In genomic region chr9:36922548-36922947, GRCh38 we compare ENCODE assay signal across 19 cellular contexts.
DNase-seq lines count a peak whose midpoint lies in the region; ATAC-seq, FAIRE-seq and TF ChIP-seq lines count a peak whose summit lies in the region.
"Had no signal": no experiment of that assay in that cellular context is flagged by ENCODE, and none has a peak within 500 bp of the region (broad histone marks: within the 10 kb centered on the region; RNA-seq: fewer than 3 reads in every experiment).

No MANE protein-coding gene starts in this region.

- FAIRE-seq in A549 (lab: Jason Lieb, UNC): no peak

- H3K9me2 ChIP-seq in GM23248 (ENCODE audit: insufficient read depth) (no peaks in the 10 kb centered on the region), OCI-LY7 (ENCODE audit: insufficient read depth, low read length) (no peaks in the 10 kb centered on the region)

- TF ChIP-seq RAD21 in A549 (conservative IDR thresholded peaks at IDR 0.05 in 1 of 2, IDR thresholded peaks at IDR 0.05 in 1 of 2): no peak

- TF ChIP-seq CTCF in A549 (IDR thresholded peaks at IDR 0.05) (no peak), RWPE2 (IDR thresholded peaks at IDR 0.05; ENCODE audit: poor library complexity, severe bottlenecking) (no peak), left ventricle myocardium inferior (IDR thresholded peaks at IDR 0.05; ENCODE audit: borderline replicate concordance) (no peak), progenitor cell of endocrine pancreas (IDR thresholded peaks at IDR 0.05; ENCODE audit: unreplicated experiment) (no peak), OCI-LY7 (conservative IDR thresholded peaks at IDR 0.05; ENCODE audit: low read length) (no peak)

- DNase-seq in A549 (ENCODE audit: low read depth in 1 of 2, low spot score in 1 of 2) (peak; percentile 32 to 63), GM23248 (peak; percentile 5), RWPE2 (ENCODE audit: low spot score) (no peak), islet precursor cell (peak; percentile 70), left ventricle myocardium inferior (no peak), progenitor cell of endocrine pancreas (ENCODE audit: low spot score, unreplicated experiment) (no peak), OCI-LY7 (ENCODE audit: low spot score) (no peak)
- DNase-seq: activated naive CD4-positive, alpha-beta T cell treated with anti-CD3 and anti-CD28 coated beads for 36 hours; AML-193; HFFc6; left cardiac atrium; NCI-H1048; NCI-H2107; NCI-H748 treated with DMSO at 0.1 percent for 48 hours; occipital lobe; stimulated activated CD4-positive, alpha-beta T cell treated with anti-CD3 and anti-CD28 coated beads, Interleukin-4, amount 100 ng/mL, for 1 hour had no signal

- intact Hi-C loops in left ventricle myocardium inferior (cut with micrococcal nuclease) (no loop called here), OCI-LY7 (cut with micrococcal nuclease; ENCODE audit: unreplicated experiment) (no loop called here)

- H3K4me3 Mint-ChIP-seq in progenitor cell of endocrine pancreas (ENCODE audit: low read depth): no peak overlapping the region
- H3K4me3 Mint-ChIP-seq: activated naive CD4-positive, alpha-beta T cell treated with anti-CD3 and anti-CD28 coated beads for 36 hours; HFFc6 had no signal

- H3K79me2 ChIP-seq in GM23248 (ENCODE audit: insufficient read depth): no peaks in the 10 kb centered on the region
- H3K79me2 ChIP-seq in OCI-LY7 (ENCODE audit: insufficient read depth, low read depth, low read length): no peaks in the 10 kb centered on the region

- POLR2A ChIA-PET in A549 (lab: Yijun Ruan, JAX): no interaction called here
- POLR2A ChIA-PET in OCI-LY7 (lab: Charles Lee): interaction anchor here (0.6 to 0.7 kb wide), 2 partner anchors 17 to 67 kb away, joined by 3 read pairs; no protein-coding TSS in a partner anchor

- no peaks in the 10 kb centered on the region for H3K36me3 Mint-ChIP-seq in progenitor cell of endocrine pancreas (ENCODE audit: insufficient read depth)

- no peak for TF ChIP-seq POLR2A in A549 (IDR thresholded peaks at IDR 0.05; ENCODE audit: low read length)

- 30% methylated on average over 3 of the region's 5 CpGs for WGBS in A549 (ENCODE audit: missing lambda C conversion rate)
- WGBS in GM23248 (ENCODE audit: low coverage in 1 of 2, low lambda C conversion rate in 2 of 2, missing lambda C conversion rate in 2 of 2), 2 experiments: 83 to 86% methylated on average over 5 of the region's 5 CpGs

- H3K27me3 Mint-ChIP-seq in progenitor cell of endocrine pancreas: peaks cover 44% of the 10 kb centered on the region

- CTCF ChIA-PET in A549 (lab: Yijun Ruan, JAX): interaction anchor here (1.0 to 2.6 kb wide), 9 partner anchors 9 to 73 kb away, joined by 3 to 12 read pairs (median 5); no protein-coding TSS in a partner anchor
- CTCF ChIA-PET in OCI-LY7 (lab: Charles Lee; ENCODE audit: unreplicated experiment): no interaction called here

- no peak overlapping the region for H3K9ac ChIP-seq in GM23248

- H3K4me1 Mint-ChIP-seq in progenitor cell of endocrine pancreas (ENCODE audit: low read depth): peaks cover 3% of the 10 kb centered on the region

- ATAC-seq in A549 (peak; percentile 75 to 77), RWPE2 (ENCODE audit: low read depth) (peak; percentile 54; the same call in 2 of the 3 replicates), GM21786 (IDR thresholded peaks at IDR 0.05; ENCODE audit: unreplicated experiment) (no peak)
- ATAC-seq: activated CD4-positive, CD25-positive, alpha-beta regulatory T cell treated with anti-CD3 and anti-CD28 coated beads, Interleukin-2, amount 50 U/mL, for 24 hours; left cardiac atrium had no signal

- no peak for TF ChIP-seq EP300 in A549 (IDR thresholded peaks at IDR 0.05)

- H3K9me3 Mint-ChIP-seq in progenitor cell of endocrine pancreas (ENCODE audit: low read depth): peaks cover 4% of the 10 kb centered on the region
- H3K9me3 Mint-ChIP-seq: activated naive CD4-positive, alpha-beta T cell treated with anti-CD3 and anti-CD28 coated beads for 36 hours; HFFc6 had no signal

- no peaks in the 10 kb centered on the region for H3K9me3 ChIP-seq in A549
- H3K9me3 ChIP-seq in GM23248 (ENCODE audit: low read depth): no peaks in the 10 kb centered on the region
- H3K9me3 ChIP-seq in RWPE2 (ENCODE audit: severe bottlenecking): no peaks in the 10 kb centered on the region
- peaks cover 8% of the 10 kb centered on the region for H3K9me3 ChIP-seq in left ventricle myocardium inferior (replicated peaks)
- H3K9me3 ChIP-seq in OCI-LY7 (ENCODE audit: low read length): no peaks in the 10 kb centered on the region
- H3K9me3 ChIP-seq: thoracic aorta had no signal

- H3K4me2 ChIP-seq in A549: peak overlapping the region; percentile 61
- H3K4me2 ChIP-seq in GM23248 (ENCODE audit: unreplicated experiment): no peak overlapping the region
- H3K4me2 ChIP-seq in OCI-LY7 (ENCODE audit: low read length): no peak overlapping the region

- H3K27ac ChIP-seq in A549: peak overlapping the region; percentile 21 to 66; a peak in 4 of 6 replicates
- H3K27ac ChIP-seq in GM23248: no peak overlapping the region
- no peak overlapping the region for H3K27ac ChIP-seq in RWPE2 (ENCODE audit: poor library complexity, severe bottlenecking)
- no peak overlapping the region for H3K27ac ChIP-seq in left ventricle myocardium inferior (replicated peaks)
- no peak overlapping the region for H3K27ac ChIP-seq in OCI-LY7 (ENCODE audit: low read depth, low read length, poor library complexity, severe bottlenecking)
- H3K27ac ChIP-seq: thoracic aorta had no signal

- H3K27me3 ChIP-seq in GM23248 (replicated peaks; ENCODE audit: insufficient read depth) (peaks cover 24% of the 10 kb centered on the region), RWPE2 (ENCODE audit: insufficient read depth, poor library complexity, severe bottlenecking) (no peaks in the 10 kb centered on the region), left ventricle myocardium inferior (ENCODE audit: low read depth) (peaks cover 87% of the 10 kb centered on the region)

- no TSS peak for BruUV-seq in OCI-LY7 (replicated peaks; lab: Mats Ljungman, UMichigan)

- H3K4me3 ChIP-seq in A549 (no peak overlapping the region), GM23248 (no peak overlapping the region), RWPE2 (ENCODE audit: severe bottlenecking) (no peak overlapping the region), left ventricle myocardium inferior (no peak overlapping the region), OCI-LY7 (ENCODE audit: low read depth, low read length, poor library complexity, severe bottlenecking) (no peak overlapping the region)
- H3K4me3 ChIP-seq: thoracic aorta had no signal

- no peak overlapping the region for H3K27ac Mint-ChIP-seq in progenitor cell of endocrine pancreas
- H3K27ac Mint-ChIP-seq: HFFc6 had no signal

- H3F3A ChIP-seq in GM23248 (ENCODE audit: insufficient read depth): no peaks in the 10 kb centered on the region

- H2AFZ ChIP-seq in GM23248: no peak overlapping the region
- H2AFZ ChIP-seq in OCI-LY7 (ENCODE audit: low read length): no peak overlapping the region

- no peaks in the 10 kb centered on the region for H4K20me1 ChIP-seq in GM23248 (ENCODE audit: insufficient read depth)
- H4K20me1 ChIP-seq in OCI-LY7 (ENCODE audit: insufficient read depth, low read length): no peaks in the 10 kb centered on the region

- H3K4me1 ChIP-seq in A549 (peaks cover 46% of the 10 kb centered on the region), GM23248 (ENCODE audit: insufficient read depth) (0 out of 2 replicates have a peak, but pooled peaks cover 4% of the 10 kb centered on the region), RWPE2 (ENCODE audit: insufficient read depth, poor library complexity, severe bottlenecking) (peaks cover 16% of the 10 kb centered on the region), left ventricle myocardium inferior (no peaks in the 10 kb centered on the region), OCI-LY7 (ENCODE audit: insufficient read depth, low read length, poor library complexity, severe bottlenecking) (no peaks in the 10 kb centered on the region)

- no peaks in the 10 kb centered on the region for H3K36me3 ChIP-seq in GM23248 (ENCODE audit: low read depth)
- H3K36me3 ChIP-seq in RWPE2 (ENCODE audit: low read depth): no peaks in the 10 kb centered on the region
- H3K36me3 ChIP-seq in left ventricle myocardium inferior: no peaks in the 10 kb centered on the region
- peaks cover 87% of the 10 kb centered on the region for H3K36me3 ChIP-seq in OCI-LY7 (ENCODE audit: insufficient read depth, low read length)
- H3K36me3 ChIP-seq: thoracic aorta had no signal

- in situ Hi-C loops in GM23248 (cut with MboI): no loop called here

TF ChIP-seq in A549, 52 proteins besides CTCF, POLR2A, EP300 and RAD21:
- TF ChIP-seq GATA3 (IDR thresholded peaks at IDR 0.05; ENCODE audit: borderline replicate concordance) (no peak), CBX2 (IDR thresholded peaks at IDR 0.05; ENCODE audit: borderline replicate concordance, low read depth) (no peak), MAX (IDR thresholded peaks at IDR 0.05) (0 out of 2 replicates have a peak, but pooled peaks have one; percentile 46), FOSL2 (IDR thresholded peaks at IDR 0.05) (no peak), FOSL2 (CRISPR knock-in tag; IDR thresholded peaks at IDR 0.05) (peak; percentile 52)
- TF ChIP-seq, protein P1, sequence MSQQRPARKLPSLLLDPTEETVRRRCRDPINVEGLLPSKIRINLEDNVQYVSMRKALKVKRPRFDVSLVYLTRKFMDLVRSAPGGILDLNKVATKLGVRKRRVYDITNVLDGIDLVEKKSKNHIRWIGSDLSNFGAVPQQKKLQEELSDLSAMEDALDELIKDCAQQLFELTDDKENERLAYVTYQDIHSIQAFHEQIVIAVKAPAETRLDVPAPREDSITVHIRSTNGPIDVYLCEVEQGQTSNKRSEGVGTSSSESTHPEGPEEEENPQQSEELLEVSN (IDR thresholded peaks at IDR 0.05; ENCODE audit: borderline replicate concordance, low read depth): no peak
- TF ChIP-seq, protein P2, sequence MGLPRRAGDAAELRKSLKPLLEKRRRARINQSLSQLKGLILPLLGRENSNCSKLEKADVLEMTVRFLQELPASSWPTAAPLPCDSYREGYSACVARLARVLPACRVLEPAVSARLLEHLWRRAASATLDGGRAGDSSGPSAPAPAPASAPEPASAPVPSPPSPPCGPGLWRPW (IDR thresholded peaks at IDR 0.05): no peak

Comparison
In these comparisons a context has a peak if more than half of its experiments do, and no peak if none do; other contexts are left out.
1. DNase-seq: peak in A549 (2 of 2), GM23248 (single experiment) and islet precursor cell (single experiment); none in RWPE2 (single experiment), left ventricle myocardium inferior (single experiment), progenitor cell of endocrine pancreas (single experiment) and OCI-LY7 (single experiment).
2. H3K27ac ChIP-seq: peak in A549 (2 of 2); none in GM23248 (single experiment), RWPE2 (single experiment), left ventricle myocardium inferior (single experiment) and OCI-LY7 (single experiment).